In the genomic region with DNA sequence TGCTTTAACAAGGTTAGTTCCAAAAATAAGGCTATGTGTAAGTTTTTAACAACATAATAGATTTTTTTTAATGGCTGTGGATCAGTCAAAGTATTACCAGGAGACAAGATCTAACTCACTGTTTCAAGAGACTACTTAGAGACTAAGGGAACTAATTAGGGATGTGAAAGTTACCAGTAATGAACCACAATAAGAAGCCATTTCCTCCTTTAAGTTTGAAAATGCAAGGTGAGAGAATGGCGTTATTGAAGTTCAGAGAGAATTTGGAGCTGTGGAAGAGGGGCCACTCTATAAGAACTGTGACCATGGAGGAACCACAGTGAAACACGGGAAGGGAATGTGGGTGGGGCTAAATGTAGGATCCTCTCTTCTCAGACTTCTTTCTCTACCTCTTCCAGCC, we compare ENCODE assay signal across 23 cellular contexts.
A peak's percentile ranks its signal among the peaks of the same experiment; 100 is the strongest.
DNase-seq lines count a peak whose midpoint lies in the region; ATAC-seq lines count a peak whose summit lies in the region.
"Had no signal": no experiment of that assay in that cellular context is flagged by ENCODE, and none has a peak within 500 bp of the region (broad histone marks: within the 10 kb centered on the region; RNA-seq: fewer than 3 reads in every experiment).

No MANE protein-coding gene starts in this region.

- H3K27ac Mint-ChIP-seq in activated naive CD8-positive, alpha-beta T cell treated with anti-CD3 and anti-CD28 coated beads for 36 hours, result no peak overlapping the region
- H3K27ac Mint-ChIP-seq: activated naive CD8-positive, alpha-beta T cell; mesothelial cell of epicardium; stimulated activated naive CD8-positive, alpha-beta T cell treated with anti-CD3 and anti-CD28 coated beads, Interleukin-15, Interleukin-2, amounts not matched to agents 100 ng/mL and 50 ng/mL, for 24 hours had no signal

- peaks cover 5% of the 10 kb centered on the region for H3K9me3 Mint-ChIP-seq in activated naive CD8-positive, alpha-beta T cell treated with anti-CD3 and anti-CD28 coated beads for 36 hours

- no peak overlapping the region for H3K4me3 Mint-ChIP-seq in activated naive CD8-positive, alpha-beta T cell treated with anti-CD3 and anti-CD28 coated beads for 36 hours
- H3K4me3 Mint-ChIP-seq: activated naive CD8-positive, alpha-beta T cell; mesothelial cell of epicardium; stimulated activated naive CD8-positive, alpha-beta T cell treated with anti-CD3 and anti-CD28 coated beads, Interleukin-15, Interleukin-2, amounts not matched to agents 100 ng/mL and 50 ng/mL, for 24 hours had no signal

- peak; percentile 88 for ATAC-seq in GM18868 (IDR thresholded peaks at IDR 0.05; ENCODE audit: unreplicated experiment)
- peak; percentile 61 for ATAC-seq in HG03103 (IDR thresholded peaks at IDR 0.05; ENCODE audit: low read depth, unreplicated experiment)
- no peak for ATAC-seq in HG03097 (IDR thresholded peaks at IDR 0.05; ENCODE audit: low FRiP score, unreplicated experiment)
- ATAC-seq: right cardiac atrium had no signal

- no peaks in the 10 kb centered on the region for H3K4me1 Mint-ChIP-seq in activated naive CD8-positive, alpha-beta T cell treated with anti-CD3 and anti-CD28 coated beads for 36 hours
- H3K4me1 Mint-ChIP-seq: mesothelial cell of epicardium had no signal

- DNase-seq in NOMO-1 treated with DMSO at 0.1 percent for 48 hours (lab: John Stamatoyannopoulos, UW; ENCODE audit: unreplicated experiment), result peak; percentile 91
- DNase-seq in COLO668 (lab: John Stamatoyannopoulos, UW; ENCODE audit: unreplicated experiment), result no peak
- DNase-seq in activated naive CD8-positive, alpha-beta T cell treated with anti-CD3 and anti-CD28 coated beads for 36 hours, result no peak
- no peak for DNase-seq in NCI-H345 (lab: John Stamatoyannopoulos, UW)
- DNase-seq: activated CD4-positive, alpha-beta T cell treated with anti-CD3 and anti-CD28 coated beads, Interleukin-2, amount 50 U/mL, for 1 hour; activated CD4-positive, CD25-positive, alpha-beta regulatory T cell; activated effector memory CD4-positive, alpha-beta T cell treated with anti-CD3 and anti-CD28 coated beads, Interleukin-2, amount 50 U/mL, for 16 hours; activated T-cell treated with anti-CD3 and anti-CD28 coated beads, Interleukin-2, amount 50 U/mL, for 1 hour; DMS153; kidney glomerular epithelial cell; NCI-H1105 treated with DMSO at 0.1 percent for 48 hours; NCI-H2029 treated with DMSO at 0.1 percent for 48 hours; NCI-H524 treated with DMSO at 0.1 percent for 48 hours; NK-92 treated with Interleukin-12 subunit alpha and Interleukin-12 subunit beta, amount 100 ng/mL, for 24 hours; right cardiac atrium; RPMI8226; stimulated activated CD4-positive, alpha-beta T cell treated with anti-CD3 and anti-CD28 coated beads, Interleukin-1b, Interleukin-23, amount 100 ng/mL, for 48 hours had no signal

- H3K36me3 Mint-ChIP-seq in activated naive CD8-positive, alpha-beta T cell treated with anti-CD3 and anti-CD28 coated beads for 36 hours, result no peaks in the 10 kb centered on the region
- H3K36me3 Mint-ChIP-seq: activated naive CD8-positive, alpha-beta T cell; mesothelial cell of epicardium had no signal

- no peaks in the 10 kb centered on the region for H3K27me3 Mint-ChIP-seq in activated naive CD8-positive, alpha-beta T cell treated with anti-CD3 and anti-CD28 coated beads for 36 hours
- H3K27me3 Mint-ChIP-seq: activated naive CD8-positive, alpha-beta T cell; stimulated activated naive CD8-positive, alpha-beta T cell treated with anti-CD3 and anti-CD28 coated beads, Interleukin-15, Interleukin-2, amounts not matched to agents 100 ng/mL and 50 ng/mL, for 24 hours had no signal
